Comparison of ENCODE assay signal across 8 cellular contexts in the genomic region with DNA sequence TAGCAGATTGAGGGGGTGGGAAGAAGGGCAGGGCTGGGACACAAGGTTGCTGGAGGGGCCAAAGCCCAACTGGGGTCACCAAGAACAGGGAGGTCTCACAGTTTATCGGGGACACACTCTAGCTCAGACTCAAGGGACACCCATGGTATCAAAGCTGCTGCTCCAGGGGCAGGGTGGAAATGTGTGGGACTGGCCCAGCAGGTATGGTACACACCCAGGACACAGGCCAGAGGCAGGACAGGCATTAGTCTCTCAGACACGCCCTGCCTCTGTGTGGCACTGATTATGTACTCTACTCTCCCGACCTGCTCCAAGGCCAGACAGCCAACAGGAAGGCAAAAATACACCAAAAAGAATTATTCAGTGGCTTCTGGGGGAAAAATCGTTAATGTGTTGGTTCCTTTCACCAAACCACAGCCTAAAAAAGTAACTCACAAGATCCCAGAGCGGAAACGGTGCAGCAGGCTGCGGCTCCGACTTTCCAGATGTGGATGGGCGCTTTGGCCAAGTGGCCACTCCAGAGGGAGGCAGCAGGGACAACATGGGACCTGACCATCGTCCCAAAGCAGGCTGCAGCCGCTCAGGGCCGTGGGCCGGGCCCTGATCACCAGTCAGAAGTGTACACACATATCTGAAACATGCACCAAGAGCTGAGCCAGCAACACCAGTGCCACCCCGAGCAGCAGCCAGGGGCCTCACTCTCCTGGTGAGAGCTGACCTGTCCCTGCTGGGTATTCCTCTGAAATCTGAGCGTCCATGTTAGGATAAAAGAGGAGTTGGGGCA. TPM values are rescaled to one million over a fixed set of nuclear protein-coding genes. Genes with fewer than 3 reads are reported as not detected.
A peak's percentile ranks its signal among the peaks of the same experiment; 100 is the strongest.
DNase-seq lines count a peak whose midpoint lies in the region; ATAC-seq and TF ChIP-seq lines count a peak whose summit lies in the region.

No MANE protein-coding gene starts in this region.

- no peaks in the 10 kb centered on the region for H3K9me2 ChIP-seq in HCT116 (ENCODE audit: insufficient read depth)

- H3K36me3 ChIP-seq in BLaER1 (peaks cover 49% of the 10 kb centered on the region), HCT116 (ENCODE audit: control insufficient read depth in 1 of 2, insufficient read depth in 2 of 2, low read length in 2 of 2) (peaks cover 28 to 59% of the 10 kb centered on the region in 2 experiments; a peak in 3 of 4 replicates)

- peaks cover 91% of the 10 kb centered on the region for H3K79me2 ChIP-seq in HCT116 (ENCODE audit: insufficient read depth, low read length)

- H3K9me3 ChIP-seq in BLaER1 (no peaks in the 10 kb centered on the region), HCT116 (ENCODE audit: control insufficient read depth in 1 of 2, insufficient read depth in 1 of 2, low read depth in 1 of 2, low read length in 2 of 2) (no peaks in the 10 kb centered on the region)

- peak overlapping the region; percentile 87 for H3K27ac Mint-ChIP-seq in activated T-helper 1 cell treated with anti-CD3 and anti-CD28 coated beads, Interleukin-12 subunit alpha, Interleukin-12 subunit beta, Interleukin-2, Interleukin-4 antibody, amounts not matched to agents 30 ng/mL and 10 ng/mL and 1 ng/mL, durations not matched to agents 14 hours and 24 hours and 36 hours

- DNase-seq in HCT116 (ENCODE audit: low read depth, low spot score) = no peak
- no peak for DNase-seq in activated T-helper 1 cell treated with anti-CD3 and anti-CD28 coated beads, Interleukin-12 subunit alpha, Interleukin-12 subunit beta, Interleukin-2, Interleukin-4 antibody, amounts not matched to agents 30 ng/mL and 10 ng/mL and 1 ng/mL, durations not matched to agents 14 hours and 24 hours and 36 hours (ENCODE audit: low spot score)
- DNase-seq in mucosa of gallbladder (ENCODE audit: low spot score) = peak; percentile 66
- no peak for DNase-seq in stimulated activated CD4-positive, alpha-beta T cell treated with anti-CD3 and anti-CD28 coated beads, Interleukin-2, amount 100 ng/mL, for 48 hours
- DNase-seq in COR-L47 (lab: John Stamatoyannopoulos, UW) = no peak
- no peak for DNase-seq in stimulated activated CD4-positive, alpha-beta T cell treated with anti-CD3 and anti-CD28 coated beads, Interleukin-15, amount 100 ng/mL, for 24 hours
- DNase-seq in stimulated activated CD4-positive, alpha-beta T cell treated with anti-CD3 and anti-CD28 coated beads, Interleukin-1b, Interleukin-23, amount 100 ng/mL, for 48 hours = no peak

- TF ChIP-seq CTCF in HCT116 (IDR thresholded peaks at IDR 0.05 in 2 of 3, conservative IDR thresholded peaks at IDR 0.05 in 1 of 3; ENCODE audit: borderline replicate concordance in 1 of 3, insufficient read depth in 1 of 3, low read depth in 2 of 3, low read length in 2 of 3) = no peak

- POLR2A ChIA-PET in HCT116 (lab: Charles Lee) = no interaction called here

- CTCF ChIA-PET in HCT116 (lab: Charles Lee) = no interaction called here

- TF ChIP-seq RAD21 in HCT116 (IDR thresholded peaks at IDR 0.05; ENCODE audit: low read depth) = no peak

- H3K27me3 Mint-ChIP-seq in activated T-helper 1 cell treated with anti-CD3 and anti-CD28 coated beads, Interleukin-12 subunit alpha, Interleukin-12 subunit beta, Interleukin-2, Interleukin-4 antibody, amounts not matched to agents 30 ng/mL and 10 ng/mL and 1 ng/mL, durations not matched to agents 14 hours and 24 hours and 36 hours (ENCODE audit: insufficient read depth) = no peaks in the 10 kb centered on the region

- H3K27ac ChIP-seq in BLaER1 (peak overlapping the region; percentile 90), HCT116 (ENCODE audit: low read depth, low read length) (peak overlapping the region; percentile 5; the same call in 1 of the 2 replicates)

- H3K4me3 ChIP-seq in BLaER1 (peak overlapping the region; percentile 99), HCT116 (replicated peaks in 1 of 2; ENCODE audit: low read depth in 1 of 2, low read length in 2 of 2) (no peak overlapping the region)

- H3K27me3 ChIP-seq in BLaER1 (no peaks in the 10 kb centered on the region), HCT116 (ENCODE audit: insufficient read depth, low read length) (no peaks in the 10 kb centered on the region)

- ATAC-seq in HCT116 = no peak

- peak overlapping the region; percentile 88 for H3K4me3 Mint-ChIP-seq in activated T-helper 1 cell treated with anti-CD3 and anti-CD28 coated beads, Interleukin-12 subunit alpha, Interleukin-12 subunit beta, Interleukin-2, Interleukin-4 antibody, amounts not matched to agents 30 ng/mL and 10 ng/mL and 1 ng/mL, durations not matched to agents 14 hours and 24 hours and 36 hours

- no peak for TF ChIP-seq POLR2A in HCT116 (IDR thresholded peaks at IDR 0.05; ENCODE audit: borderline replicate concordance, extremely low read depth, insufficient read depth, insufficient read length)

- BruUV-seq in HCT116 (replicated peaks; lab: Mats Ljungman, UMichigan) = no TSS peak

- intact Hi-C loops in HCT116 (cut with micrococcal nuclease) = no loop called here
- intact Hi-C loops in activated T-helper 1 cell treated with anti-CD3 and anti-CD28 coated beads, Interleukin-12 subunit alpha, Interleukin-12 subunit beta, Interleukin-2, Interleukin-4 antibody, amounts not matched to agents 30 ng/mL and 10 ng/mL and 1 ng/mL, durations not matched to agents 14 hours and 24 hours and 36 hours (cut with micrococcal nuclease) = loop anchor here (1.0 kb wide), 2 partner anchors 7 to 28 kb away; a partner anchor contains a TSS

- H3K9me3 Mint-ChIP-seq in activated T-helper 1 cell treated with anti-CD3 and anti-CD28 coated beads, Interleukin-12 subunit alpha, Interleukin-12 subunit beta, Interleukin-2, Interleukin-4 antibody, amounts not matched to agents 30 ng/mL and 10 ng/mL and 1 ng/mL, durations not matched to agents 14 hours and 24 hours and 36 hours = no peaks in the 10 kb centered on the region

- H3K36me3 Mint-ChIP-seq in activated T-helper 1 cell treated with anti-CD3 and anti-CD28 coated beads, Interleukin-12 subunit alpha, Interleukin-12 subunit beta, Interleukin-2, Interleukin-4 antibody, amounts not matched to agents 30 ng/mL and 10 ng/mL and 1 ng/mL, durations not matched to agents 14 hours and 24 hours and 36 hours (ENCODE audit: low read depth) = peaks cover 24% of the 10 kb centered on the region

- H3K4me1 Mint-ChIP-seq in activated T-helper 1 cell treated with anti-CD3 and anti-CD28 coated beads, Interleukin-12 subunit alpha, Interleukin-12 subunit beta, Interleukin-2, Interleukin-4 antibody, amounts not matched to agents 30 ng/mL and 10 ng/mL and 1 ng/mL, durations not matched to agents 14 hours and 24 hours and 36 hours (ENCODE audit: low read depth) = peaks cover 32% of the 10 kb centered on the region

- H2AFZ ChIP-seq in HCT116 (ENCODE audit: low read depth, low read length, poor library complexity, severe bottlenecking) = no peak overlapping the region

- H3K4me1 ChIP-seq in BLaER1 (peaks cover 76% of the 10 kb centered on the region), HCT116 (ENCODE audit: control insufficient read depth in 1 of 2, insufficient read depth in 2 of 2, low read length in 2 of 2) (peaks cover 26 to 46% of the 10 kb centered on the region in 2 experiments)

- RAD21 ChIA-PET in HCT116 (lab: Charles Lee; ENCODE audit: low non-redundant PET in 1 of 2, low total read pairs in 2 of 2, uncharacterized antibody in 2 of 2, unreplicated experiment in 2 of 2) = no interaction called here

- H3K4me2 ChIP-seq in BLaER1 (peak overlapping the region; percentile 100), HCT116 (ENCODE audit: low read length) (no peak overlapping the region)

- H4K20me1 ChIP-seq in BLaER1 = peaks cover 45% of the 10 kb centered on the region
- H4K20me1 ChIP-seq in HCT116 (ENCODE audit: insufficient read depth) = no peaks in the 10 kb centered on the region

- peak overlapping the region; percentile 76 for H3K9ac ChIP-seq in BLaER1
- H3K9ac ChIP-seq in HCT116 (ENCODE audit: low read length) = no peak overlapping the region

TF ChIP-seq in HCT116, 20 proteins besides CTCF, POLR2A, EP300 and RAD21 (continues in another document):
- no peak for TF ChIP-seq SRF (IDR thresholded peaks at IDR 0.05; ENCODE audit: low read depth)
- TF ChIP-seq ELF1 (IDR thresholded peaks at IDR 0.05; ENCODE audit: borderline replicate concordance, low read depth) = no peak
- TF ChIP-seq TCF7L2 (IDR thresholded peaks at IDR 0.05; ENCODE audit: borderline replicate concordance, extremely low read depth, insufficient read depth, insufficient read length) = no peak
- TF ChIP-seq, protein P1, sequence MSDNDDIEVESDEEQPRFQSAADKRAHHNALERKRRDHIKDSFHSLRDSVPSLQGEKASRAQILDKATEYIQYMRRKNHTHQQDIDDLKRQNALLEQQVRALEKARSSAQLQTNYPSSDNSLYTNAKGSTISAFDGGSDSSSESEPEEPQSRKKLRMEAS (IDR thresholded peaks at IDR 0.05) = no peak
- TF ChIP-seq ZNF274 (IDR thresholded peaks at IDR 0.05; ENCODE audit: low read depth, low read length) = no peak

RNA-seq across cellular contexts. Expression of a gene that starts 1.0 kb away (rescaled TPM):
- total RNA-seq in HCT116 (2021; ENCODE audit: unreplicated experiment) = 62.6 TPM
- 43.7 and 50.8 TPM in 2 replicates for polyA plus RNA-seq in HCT116 (2012)
- total RNA-seq in activated T-helper 1 cell treated with anti-CD3 and anti-CD28 coated beads, Interleukin-12 subunit alpha, Interleukin-12 subunit beta, Interleukin-2, Interleukin-4 antibody, amounts not matched to agents 30 ng/mL and 10 ng/mL and 1 ng/mL, durations not matched to agents 14 hours and 24 hours and 36 hours = 53.2 and 57.5 TPM in 2 replicates
- 58.1 TPM for total RNA-seq in mucosa of gallbladder

RNA-seq across cellular contexts. Expression of a gene that starts 7.8 kb away (rescaled TPM):
- total RNA-seq in HCT116 (2021; ENCODE audit: unreplicated experiment) (51.5 TPM), mucosa of gallbladder (66.0 TPM)
- polyA plus RNA-seq in HCT116 (2012) = 44.1 and 45.7 TPM in 2 replicates
- total RNA-seq in activated T-helper 1 cell treated with anti-CD3 and anti-CD28 coated beads, Interleukin-12 subunit alpha, Interleukin-12 subunit beta, Interleukin-2, Interleukin-4 antibody, amounts not matched to agents 30 ng/mL and 10 ng/mL and 1 ng/mL, durations not matched to agents 14 hours and 24 hours and 36 hours = 49.5 and 54.5 TPM in 2 replicates

RNA-seq across cellular contexts. Expression of a gene that starts 8.6 kb away (rescaled TPM):
- total RNA-seq in HCT116 (2021; ENCODE audit: unreplicated experiment) (46.8 TPM), mucosa of gallbladder (31.6 TPM)
- polyA plus RNA-seq in HCT116 (2012) = 29.0 and 32.9 TPM in 2 replicates
- 33.8 and 35.5 TPM in 2 replicates for total RNA-seq in activated T-helper 1 cell treated with anti-CD3 and anti-CD28 coated beads, Interleukin-12 subunit alpha, Interleukin-12 subunit beta, Interleukin-2, Interleukin-4 antibody, amounts not matched to agents 30 ng/mL and 10 ng/mL and 1 ng/mL, durations not matched to agents 14 hours and 24 hours and 36 hours

RNA-seq across cellular contexts. Expression of a gene that starts 16.9 kb away (rescaled TPM):
- total RNA-seq in HCT116 (2021; ENCODE audit: unreplicated experiment) = 1.2 TPM
- polyA plus RNA-seq in HCT116 (2012) = 0.56 and 0.90 TPM in 2 replicates
- 0.24 and 0.31 TPM in 2 replicates for total RNA-seq in activated T-helper 1 cell treated with anti-CD3 and anti-CD28 coated beads, Interleukin-12 subunit alpha, Interleukin-12 subunit beta, Interleukin-2, Interleukin-4 antibody, amounts not matched to agents 30 ng/mL and 10 ng/mL and 1 ng/mL, durations not matched to agents 14 hours and 24 hours and 36 hours
- total RNA-seq in mucosa of gallbladder = 0.55 TPM

RNA-seq across cellular contexts. Expression of a gene that starts 18.1 kb away (rescaled TPM):
- total RNA-seq in HCT116 (2021; ENCODE audit: unreplicated experiment) = 396 TPM
- polyA plus RNA-seq in HCT116 (2012) = 376 and 456 TPM in 2 replicates
- total RNA-seq in activated T-helper 1 cell treated with anti-CD3 and anti-CD28 coated beads, Interleukin-12 subunit alpha, Interleukin-12 subunit beta, Interleukin-2, Interleukin-4 antibody, amounts not matched to agents 30 ng/mL and 10 ng/mL and 1 ng/mL, durations not matched to agents 14 hours and 24 hours and 36 hours = 130 and 131 TPM in 2 replicates
- 12.6 TPM for total RNA-seq in mucosa of gallbladder
